Comparison of ENCODE assay signal across 20 cellular contexts in the genomic region with DNA sequence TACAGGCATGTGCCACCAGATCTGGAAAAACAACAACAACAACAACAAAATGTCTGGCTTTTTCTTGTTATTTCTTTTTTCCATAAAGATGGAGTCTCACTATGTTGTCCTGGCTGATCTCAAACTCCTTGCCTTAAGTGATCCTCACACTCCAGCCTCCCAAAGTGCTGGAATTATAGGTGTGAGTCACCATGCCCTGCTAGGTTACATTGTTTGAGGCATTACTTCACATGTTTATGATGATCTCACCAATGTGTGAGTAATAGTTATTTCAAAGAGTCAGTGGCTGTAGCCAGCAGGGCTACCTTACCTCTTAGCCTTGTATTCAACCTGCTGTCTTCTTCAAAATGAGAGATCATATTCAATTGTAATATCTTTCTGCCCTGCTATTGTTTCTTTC.
DNase-seq lines count a peak whose midpoint lies in the region; ATAC-seq and TF ChIP-seq lines count a peak whose summit lies in the region.
"Had no signal": no experiment of that assay in that cellular context is flagged by ENCODE, and none has a peak within 500 bp of the region (broad histone marks: within the 10 kb centered on the region; RNA-seq: fewer than 3 reads in every experiment).

No MANE protein-coding gene starts in this region.

- POLR2A ChIA-PET in MCF 10A (lab: Yijun Ruan, JAX): no interaction called here

- intact Hi-C loops in MCF 10A (cut with micrococcal nuclease): no loop called here
- intact Hi-C loops in breast epithelium (cut with DNase I; ENCODE audit: low total_unique reads): no loop called here

- H3K4me1 ChIP-seq in breast epithelium: no peaks in the 10 kb centered on the region
- H3K4me1 ChIP-seq: BLaER1 treated with 17β-estradiol and CSF1 and Interleukin-3, amounts not matched to agents 10 nM and 100 nM; SJSA1 had no signal

- no TSS peak for BruUV-seq in MCF 10A (replicated peaks; lab: Mats Ljungman, UMichigan)

- H3K4me1 Mint-ChIP-seq in MCF 10A (ENCODE audit: insufficient read depth, unreplicated experiment) (no peaks in the 10 kb centered on the region), osteocyte (ENCODE audit: unreplicated experiment) (no peaks in the 10 kb centered on the region)

- TF ChIP-seq CTCF in MCF 10A (IDR thresholded peaks at IDR 0.05; ENCODE audit: unreplicated experiment) (no peak), breast epithelium (IDR thresholded peaks at IDR 0.05) (no peak), epithelial cell of esophagus (IDR thresholded peaks at IDR 0.05; ENCODE audit: insufficient read depth, low read depth, low read length, missing control alignments) (no peak), osteocyte (IDR thresholded peaks at IDR 0.05) (no peak)

- peak; percentile 70 for DNase-seq in MCF 10A (ENCODE audit: unreplicated experiment)
- no peak for DNase-seq in breast epithelium (ENCODE audit: low spot score in 2 of 2)
- DNase-seq in OCI-M1 (lab: John Stamatoyannopoulos, UW): peak; percentile 15
- peak; percentile 64 for DNase-seq in epithelial cell of esophagus (ENCODE audit: low read depth)
- DNase-seq in midbrain (lab: John Stamatoyannopoulos, UW): no peak
- DNase-seq in osteocyte (ENCODE audit: extremely low spot score, unreplicated experiment): no peak
- DNase-seq: activated CD8-positive, alpha-beta T cell treated with anti-CD3 and anti-CD28 coated beads for 36 hours; activated naive CD4-positive, alpha-beta T cell; activated T-cell treated with anti-CD3 and anti-CD28 coated beads, Interleukin-2, amount 50 U/mL, for 1 hour; GF-D8; hippocampal formation; NCI-H1417; NCI-H526; stimulated activated CD8-positive, alpha-beta memory T cell treated with anti-CD3 and anti-CD28 coated beads, Interleukin-4, amount 100 ng/mL, for 48 hours had no signal

- CTCF ChIA-PET in MCF 10A (lab: Yijun Ruan, JAX): no interaction called here

- no peak for TF ChIP-seq POLR2A in breast epithelium (IDR thresholded peaks at IDR 0.05)

- H3K36me3 Mint-ChIP-seq in MCF 10A (ENCODE audit: insufficient read depth, unreplicated experiment) (no peaks in the 10 kb centered on the region), osteocyte (ENCODE audit: unreplicated experiment) (no peaks in the 10 kb centered on the region)

- H3K4me3 Mint-ChIP-seq in MCF 10A (ENCODE audit: unreplicated experiment): no peak overlapping the region
- H3K4me3 Mint-ChIP-seq in osteocyte (ENCODE audit: unreplicated experiment): no peak overlapping the region
- H3K4me3 Mint-ChIP-seq: activated CD8-positive, alpha-beta T cell treated with anti-CD3 and anti-CD28 coated beads for 36 hours; T-helper 2 cell treated with Interferon-gamma antibody and Interleukin-4, amounts not matched to agents 5 μg/mL and 100 μg/mL, for 36 hours had no signal

- ATAC-seq in GM19395 (IDR thresholded peaks at IDR 0.05; ENCODE audit: unreplicated experiment): no peak
- no peak for ATAC-seq in HG03280 (IDR thresholded peaks at IDR 0.05; ENCODE audit: unreplicated experiment)
- ATAC-seq: activated CD8-positive, alpha-beta T cell treated with anti-CD3 and anti-CD28 coated beads for 36 hours had no signal

- H3K9me3 Mint-ChIP-seq in MCF 10A (ENCODE audit: unreplicated experiment): peaks cover 11% of the 10 kb centered on the region
- peaks cover 3% of the 10 kb centered on the region for H3K9me3 Mint-ChIP-seq in osteocyte (ENCODE audit: unreplicated experiment)

- H3K27me3 Mint-ChIP-seq in MCF 10A (ENCODE audit: insufficient read depth, unreplicated experiment) (no peaks in the 10 kb centered on the region), osteocyte (ENCODE audit: unreplicated experiment) (no peaks in the 10 kb centered on the region)
- H3K27me3 Mint-ChIP-seq: activated CD8-positive, alpha-beta T cell treated with anti-CD3 and anti-CD28 coated beads for 36 hours had no signal

- H3K36me3 ChIP-seq in breast epithelium: no peaks in the 10 kb centered on the region
- H3K36me3 ChIP-seq: BLaER1 treated with 17β-estradiol and CSF1 and Interleukin-3, amounts not matched to agents 10 nM and 100 nM; SJSA1 had no signal

- H3K4me3 ChIP-seq in breast epithelium (no peak overlapping the region), epithelial cell of esophagus (ENCODE audit: low read length) (no peak overlapping the region)
- H3K4me3 ChIP-seq: BLaER1 treated with 17β-estradiol and CSF1 and Interleukin-3, amounts not matched to agents 10 nM and 100 nM; lung; SJSA1 had no signal

- H3K27me3 ChIP-seq in breast epithelium: no peaks in the 10 kb centered on the region
- H3K27me3 ChIP-seq: BLaER1 treated with 17β-estradiol and CSF1 and Interleukin-3, amounts not matched to agents 10 nM and 100 nM; SJSA1 had no signal

- H3K27ac Mint-ChIP-seq in MCF 10A (ENCODE audit: low read depth, unreplicated experiment) (no peak overlapping the region), osteocyte (ENCODE audit: unreplicated experiment) (no peak overlapping the region)
- H3K27ac Mint-ChIP-seq: activated CD8-positive, alpha-beta T cell treated with anti-CD3 and anti-CD28 coated beads for 36 hours; T-helper 2 cell treated with Interferon-gamma antibody and Interleukin-4, amounts not matched to agents 5 μg/mL and 100 μg/mL, for 36 hours had no signal

- H3K27ac ChIP-seq in breast epithelium: no peak overlapping the region
- H3K27ac ChIP-seq: BLaER1 treated with 17β-estradiol and CSF1 and Interleukin-3, amounts not matched to agents 10 nM and 100 nM; SJSA1 had no signal

- peaks cover 5% of the 10 kb centered on the region in 2 donors for H3K9me3 ChIP-seq in breast epithelium
- H3K9me3 ChIP-seq: SJSA1 had no signal

Comparison
In these comparisons a context has a peak if more than half of its experiments do, and no peak if none do; other contexts are left out.
1. DNase-seq: peak in MCF 10A (single experiment), OCI-M1 (single experiment) and epithelial cell of esophagus (single experiment); none in breast epithelium (0 of 2), midbrain (single experiment) and osteocyte (single experiment).